2 cellular contexts compared by ENCODE assay signal in genomic region chr3:107966261-107966660, GRCh38.
TF ChIP-seq lines count a peak whose summit lies in the region.

No MANE protein-coding gene starts in this region.

TF ChIP-seq in GM23338, 12 proteins besides CTCF, POLR2A, EP300 and RAD21 (continued from another document):
- TF ChIP-seq ZNF462 (CRISPR knock-in tag; IDR thresholded peaks at IDR 0.05), result no peak
- TF ChIP-seq CREB1 (CRISPR knock-in tag; IDR thresholded peaks at IDR 0.05; ENCODE audit: low read depth), result no peak
- no peak for TF ChIP-seq EZH2phosphoT487 (IDR thresholded peaks at IDR 0.05; ENCODE audit: unreplicated experiment)
- TF ChIP-seq EZH2 (IDR thresholded peaks at IDR 0.05; ENCODE audit: low read depth, unreplicated experiment), result no peak
- TF ChIP-seq, protein P1, sequence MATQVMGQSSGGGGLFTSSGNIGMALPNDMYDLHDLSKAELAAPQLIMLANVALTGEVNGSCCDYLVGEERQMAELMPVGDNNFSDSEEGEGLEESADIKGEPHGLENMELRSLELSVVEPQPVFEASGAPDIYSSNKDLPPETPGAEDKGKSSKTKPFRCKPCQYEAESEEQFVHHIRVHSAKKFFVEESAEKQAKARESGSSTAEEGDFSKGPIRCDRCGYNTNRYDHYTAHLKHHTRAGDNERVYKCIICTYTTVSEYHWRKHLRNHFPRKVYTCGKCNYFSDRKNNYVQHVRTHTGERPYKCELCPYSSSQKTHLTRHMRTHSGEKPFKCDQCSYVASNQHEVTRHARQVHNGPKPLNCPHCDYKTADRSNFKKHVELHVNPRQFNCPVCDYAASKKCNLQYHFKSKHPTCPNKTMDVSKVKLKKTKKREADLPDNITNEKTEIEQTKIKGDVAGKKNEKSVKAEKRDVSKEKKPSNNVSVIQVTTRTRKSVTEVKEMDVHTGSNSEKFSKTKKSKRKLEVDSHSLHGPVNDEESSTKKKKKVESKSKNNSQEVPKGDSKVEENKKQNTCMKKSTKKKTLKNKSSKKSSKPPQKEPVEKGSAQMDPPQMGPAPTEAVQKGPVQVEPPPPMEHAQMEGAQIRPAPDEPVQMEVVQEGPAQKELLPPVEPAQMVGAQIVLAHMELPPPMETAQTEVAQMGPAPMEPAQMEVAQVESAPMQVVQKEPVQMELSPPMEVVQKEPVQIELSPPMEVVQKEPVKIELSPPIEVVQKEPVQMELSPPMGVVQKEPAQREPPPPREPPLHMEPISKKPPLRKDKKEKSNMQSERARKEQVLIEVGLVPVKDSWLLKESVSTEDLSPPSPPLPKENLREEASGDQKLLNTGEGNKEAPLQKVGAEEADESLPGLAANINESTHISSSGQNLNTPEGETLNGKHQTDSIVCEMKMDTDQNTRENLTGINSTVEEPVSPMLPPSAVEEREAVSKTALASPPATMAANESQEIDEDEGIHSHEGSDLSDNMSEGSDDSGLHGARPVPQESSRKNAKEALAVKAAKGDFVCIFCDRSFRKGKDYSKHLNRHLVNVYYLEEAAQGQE (IDR thresholded peaks at IDR 0.05; ENCODE audit: unreplicated experiment), result no peak
- TF ChIP-seq ZNF114 (CRISPR knock-in tag; IDR thresholded peaks at IDR 0.05), result no peak
- no peak for TF ChIP-seq JUNB (IDR thresholded peaks at IDR 0.05; ENCODE audit: unreplicated experiment)
- TF ChIP-seq POLR2AphosphoS5 (IDR thresholded peaks at IDR 0.05; ENCODE audit: low read depth), result no peak
- TF ChIP-seq, protein P2, sequence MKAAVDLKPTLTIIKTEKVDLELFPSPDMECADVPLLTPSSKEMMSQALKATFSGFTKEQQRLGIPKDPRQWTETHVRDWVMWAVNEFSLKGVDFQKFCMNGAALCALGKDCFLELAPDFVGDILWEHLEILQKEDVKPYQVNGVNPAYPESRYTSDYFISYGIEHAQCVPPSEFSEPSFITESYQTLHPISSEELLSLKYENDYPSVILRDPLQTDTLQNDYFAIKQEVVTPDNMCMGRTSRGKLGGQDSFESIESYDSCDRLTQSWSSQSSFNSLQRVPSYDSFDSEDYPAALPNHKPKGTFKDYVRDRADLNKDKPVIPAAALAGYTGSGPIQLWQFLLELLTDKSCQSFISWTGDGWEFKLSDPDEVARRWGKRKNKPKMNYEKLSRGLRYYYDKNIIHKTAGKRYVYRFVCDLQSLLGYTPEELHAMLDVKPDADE (IDR thresholded peaks at IDR 0.05), result no peak

TF ChIP-seq in WTC11, 78 proteins besides CTCF, POLR2A, EP300 and RAD21 (continued from another document):
- no peak for TF ChIP-seq PRDM15 (CRISPR knock-in tag; IDR thresholded peaks at IDR 0.05)
- TF ChIP-seq ZNF317 (CRISPR knock-in tag; IDR thresholded peaks at IDR 0.05; ENCODE audit: borderline replicate concordance, low read depth), result no peak
- TF ChIP-seq NR1H2 (CRISPR knock-in tag; IDR thresholded peaks at IDR 0.05), result no peak
- no peak for TF ChIP-seq SP1 (CRISPR knock-in tag; conservative IDR thresholded peaks at IDR 0.05)
- TF ChIP-seq, protein P3, sequence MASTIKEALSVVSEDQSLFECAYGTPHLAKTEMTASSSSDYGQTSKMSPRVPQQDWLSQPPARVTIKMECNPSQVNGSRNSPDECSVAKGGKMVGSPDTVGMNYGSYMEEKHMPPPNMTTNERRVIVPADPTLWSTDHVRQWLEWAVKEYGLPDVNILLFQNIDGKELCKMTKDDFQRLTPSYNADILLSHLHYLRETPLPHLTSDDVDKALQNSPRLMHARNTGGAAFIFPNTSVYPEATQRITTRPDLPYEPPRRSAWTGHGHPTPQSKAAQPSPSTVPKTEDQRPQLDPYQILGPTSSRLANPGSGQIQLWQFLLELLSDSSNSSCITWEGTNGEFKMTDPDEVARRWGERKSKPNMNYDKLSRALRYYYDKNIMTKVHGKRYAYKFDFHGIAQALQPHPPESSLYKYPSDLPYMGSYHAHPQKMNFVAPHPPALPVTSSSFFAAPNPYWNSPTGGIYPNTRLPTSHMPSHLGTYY (CRISPR knock-in tag; IDR thresholded peaks at IDR 0.05), result no peak
- TF ChIP-seq, protein P4, sequence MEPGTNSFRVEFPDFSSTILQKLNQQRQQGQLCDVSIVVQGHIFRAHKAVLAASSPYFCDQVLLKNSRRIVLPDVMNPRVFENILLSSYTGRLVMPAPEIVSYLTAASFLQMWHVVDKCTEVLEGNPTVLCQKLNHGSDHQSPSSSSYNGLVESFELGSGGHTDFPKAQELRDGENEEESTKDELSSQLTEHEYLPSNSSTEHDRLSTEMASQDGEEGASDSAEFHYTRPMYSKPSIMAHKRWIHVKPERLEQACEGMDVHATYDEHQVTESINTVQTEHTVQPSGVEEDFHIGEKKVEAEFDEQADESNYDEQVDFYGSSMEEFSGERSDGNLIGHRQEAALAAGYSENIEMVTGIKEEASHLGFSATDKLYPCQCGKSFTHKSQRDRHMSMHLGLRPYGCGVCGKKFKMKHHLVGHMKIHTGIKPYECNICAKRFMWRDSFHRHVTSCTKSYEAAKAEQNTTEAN (CRISPR knock-in tag; IDR thresholded peaks at IDR 0.05), result no peak
- no peak for TF ChIP-seq ZNF396 (CRISPR knock-in tag; IDR thresholded peaks at IDR 0.05; ENCODE audit: borderline replicate concordance)
- no peak for TF ChIP-seq ZSCAN18 (CRISPR knock-in tag; IDR thresholded peaks at IDR 0.05)
